Comparison of ENCODE assay signal across 8 cellular contexts in the genomic region with DNA sequence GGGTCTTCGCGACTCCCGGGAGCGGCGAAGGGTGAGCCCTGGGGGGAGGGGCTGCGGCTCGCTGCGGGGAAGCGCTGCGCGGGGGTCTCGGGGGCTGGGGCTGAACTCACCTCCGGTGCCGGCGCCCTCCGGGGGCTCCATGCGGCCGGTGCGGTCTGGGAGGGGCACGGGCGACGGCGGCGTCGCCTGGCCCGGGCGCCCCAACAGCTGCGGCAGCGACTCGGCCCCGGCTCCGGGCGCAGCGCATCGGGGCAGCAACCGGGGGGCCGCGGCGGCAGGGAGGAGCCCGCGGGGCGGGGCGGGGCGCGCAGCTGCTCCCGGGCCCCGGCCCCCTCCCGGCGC. TPM values are rescaled to one million over a fixed set of nuclear protein-coding genes. Genes with fewer than 3 reads are reported as not detected.
DNase-seq lines count a peak whose midpoint lies in the region; ATAC-seq and TF ChIP-seq lines count a peak whose summit lies in the region.

A gene with protein sequence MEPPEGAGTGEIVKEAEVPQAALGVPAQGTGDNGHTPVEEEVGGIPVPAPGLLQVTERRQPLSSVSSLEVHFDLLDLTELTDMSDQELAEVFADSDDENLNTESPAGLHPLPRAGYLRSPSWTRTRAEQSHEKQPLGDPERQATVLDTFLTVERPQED (minus strand): TSS at position 256 of the 342 bp plus-strand sequence. CDS start 115 bp downstream, at position 141.

- dilution Hi-C loops in IMR-90 (cut with HindIII; ENCODE audit: low sequenced_read_pairs, unreplicated experiment), result no loop called here

- BruUV-seq in IMR-90 (replicated peaks; lab: Mats Ljungman, UMichigan), result no TSS peak

- H3K4me1 Mint-ChIP-seq in chondrocyte (ENCODE audit: low read depth), result peaks cover 26% of the 10 kb centered on the region

- peak within 1 kb of the TSS; percentile 34 for H3K14ac ChIP-seq in IMR-90 (replicated peaks; ENCODE audit: low read depth, low read length)

- peaks cover 8 to 20% of the 10 kb centered on the region in 2 experiments; a peak in 3 of 4 replicates for H3K79me1 ChIP-seq in IMR-90 (ENCODE audit: low read depth in 1 of 2, low read length in 2 of 2)

- H3K4me2 ChIP-seq in IMR-90 (ENCODE audit: low read depth, low read length), result peak within 1 kb of the TSS; percentile 97

- H2AK5ac ChIP-seq in IMR-90 (ENCODE audit: low read depth, low read length), result peak within 1 kb of the TSS; percentile 21; the same call in 1 of the 2 replicates

- peak within 1 kb of the TSS; percentile 97 for H2AFZ ChIP-seq in IMR-90 (replicated peaks; ENCODE audit: low read length, poor library complexity)

- H3K9me1 ChIP-seq in IMR-90 (ENCODE audit: insufficient read depth, low read length), result peaks cover 7% of the 10 kb centered on the region

- peaks cover 10% of the 10 kb centered on the region for H3K4me1 ChIP-seq in IMR-90 (ENCODE audit: control insufficient read depth, insufficient read depth, low read length)

- CTCF ChIA-PET in IMR-90 (lab: Yijun Ruan, JAX), result interaction anchor here (1.1 kb wide), 2 partner anchors 17 to 158 kb away, joined by 3 read pairs; no protein-coding TSS in a partner anchor

- H3K4ac ChIP-seq in IMR-90 (ENCODE audit: low read depth, low read length), result peak within 1 kb of the TSS; percentile 66

- peak within 1 kb of the TSS; percentile 31 for H2BK120ac ChIP-seq in IMR-90 (ENCODE audit: low read depth, low read length)

- POLR2A ChIA-PET in IMR-90 (lab: Charles Lee; ENCODE audit: unreplicated experiment), result no interaction called here

- H3K27ac ChIP-seq in 22Rv1 (peak within 1 kb of the TSS; percentile 97), IMR-90 (ENCODE audit: insufficient read depth, low read length) (peak within 1 kb of the TSS; percentile 77)

- intact Hi-C loops in IMR-90 (cut with micrococcal nuclease), result no loop called here

- H3K36me3 ChIP-seq in IMR-90 (ENCODE audit: control insufficient read depth, insufficient read depth, low read length), result no peaks in the 10 kb centered on the region

- peak within 1 kb of the TSS; percentile 75 to 94 for H4K8ac ChIP-seq in IMR-90 (ENCODE audit: low read depth in 2 of 2, low read length in 2 of 2)

- H2BK15ac ChIP-seq in IMR-90 (ENCODE audit: low read depth, low read length), result peak within 1 kb of the TSS; percentile 54; the same call in 1 of the 3 replicates

- H3K4me3 ChIP-seq in IMR-90 (ENCODE audit: insufficient read depth, low read depth, low read length), result peak within 1 kb of the TSS; percentile 74

- TF ChIP-seq RAD21 in IMR-90 (IDR thresholded peaks at IDR 0.05; ENCODE audit: low read length), result no peak

- H4K91ac ChIP-seq in IMR-90 (ENCODE audit: insufficient read depth, low read depth, low read length), result peak within 1 kb of the TSS; percentile 33

- H3K9me3 ChIP-seq in IMR-90 (ENCODE audit: control insufficient read depth, insufficient read depth, low read length), result no peaks in the 10 kb centered on the region

- H3K27me3 Mint-ChIP-seq in chondrocyte (ENCODE audit: low read depth), result no peaks in the 10 kb centered on the region

- H3K9me3 Mint-ChIP-seq in chondrocyte (ENCODE audit: low read depth), result no peaks in the 10 kb centered on the region

- H2AK9ac ChIP-seq in IMR-90 (replicated peaks; ENCODE audit: low read depth, low read length, poor library complexity), result peak within 1 kb of the TSS; percentile 98

- WGBS in IMR-90 (ENCODE audit: extremely low coverage in 2 of 2, insufficient read length in 1 of 2), 2 experiments, result 0% methylated on average over 9 of the region's 49 CpGs; no CpG with 5 or more reads in 1 of the 2 experiments

- peak within 1 kb of the TSS; percentile 78 for H2BK5ac ChIP-seq in IMR-90 (ENCODE audit: low read depth, low read length, poor library complexity, severe bottlenecking)

- no peaks in the 10 kb centered on the region for H3K36me3 Mint-ChIP-seq in chondrocyte (ENCODE audit: low read depth)

- TF ChIP-seq POLR2A in IMR-90 (IDR thresholded peaks at IDR 0.05; ENCODE audit: low read depth, low read length), result no peak

- peak within 1 kb of the TSS; percentile 52; the same call in 1 of the 2 replicates for H3K56ac ChIP-seq in IMR-90 (ENCODE audit: extremely low read depth, insufficient read depth, low read length)

- H3K18ac ChIP-seq in IMR-90 (ENCODE audit: low read depth, low read length), result peak within 1 kb of the TSS; percentile 65

- H2BK20ac ChIP-seq in IMR-90 (ENCODE audit: low read depth, low read length), result peak within 1 kb of the TSS; percentile 7; the same call in 1 of the 2 replicates

- DNase-seq in IMR-90 (no peak), chondrocyte (ENCODE audit: low spot score) (no peak), mucosa of gallbladder (ENCODE audit: low spot score) (no peak), Ammon's horn (ENCODE audit: low spot score) (no peak), NCI-H1930 (lab: John Stamatoyannopoulos, UW) (no peak)

- peaks cover 3% of the 10 kb centered on the region; the same call in 1 of the 2 replicates for H4K20me1 ChIP-seq in IMR-90 (ENCODE audit: insufficient read depth, low read length)

- ATAC-seq in IMR-90 (ENCODE audit: low read depth), result no peak
- no peak for ATAC-seq in HG02870 (IDR thresholded peaks at IDR 0.05; ENCODE audit: unreplicated experiment)
- ATAC-seq in HG03378 (IDR thresholded peaks at IDR 0.05; ENCODE audit: unreplicated experiment), result no peak

- in situ Hi-C loops in IMR-90 (cut with MboI; ENCODE audit: low sequenced_read_pairs), result no loop called here

- H3K9ac ChIP-seq in IMR-90 (ENCODE audit: low read depth, low read length), result peak within 1 kb of the TSS; percentile 67

- peak within 1 kb of the TSS; percentile 70 for H3K4me3 Mint-ChIP-seq in chondrocyte (ENCODE audit: unreplicated experiment)

- H3K23ac ChIP-seq in IMR-90 (ENCODE audit: low read depth, low read length), result peak within 1 kb of the TSS; percentile 2; the same call in 1 of the 2 replicates

- H3K27ac Mint-ChIP-seq in chondrocyte (ENCODE audit: unreplicated experiment), result peak within 1 kb of the TSS; percentile 89

- no peaks in the 10 kb centered on the region for H3K27me3 ChIP-seq in IMR-90 (ENCODE audit: control insufficient read depth, insufficient read depth, low read length)

- TF ChIP-seq CTCF in 22Rv1 (IDR thresholded peaks at IDR 0.05), result no peak
- TF ChIP-seq CTCF in IMR-90 (conservative IDR thresholded peaks at IDR 0.05; ENCODE audit: low read depth, low read length), result no peak
- no peak for TF ChIP-seq CTCF in chondrocyte (IDR thresholded peaks at IDR 0.05)

- H4K5ac ChIP-seq in IMR-90 (ENCODE audit: low read depth, low read length), result peak within 1 kb of the TSS; percentile 51

TF ChIP-seq in IMR-90, 13 proteins besides CTCF, POLR2A, EP300 and RAD21:
- TF ChIP-seq CEBPB (IDR thresholded peaks at IDR 0.05; ENCODE audit: low read depth, low read length) (no peak), MXI1 (IDR thresholded peaks at IDR 0.05; ENCODE audit: borderline replicate concordance, low read depth, low read length) (no peak), RCOR1 (IDR thresholded peaks at IDR 0.05; ENCODE audit: insufficient replicate concordance, low read length) (no peak), BHLHE40 (IDR thresholded peaks at IDR 0.05; ENCODE audit: low read depth, low read length) (no peak), MAZ (IDR thresholded peaks at IDR 0.05; ENCODE audit: borderline replicate concordance, low read depth, low read length) (no peak), FOS (IDR thresholded peaks at IDR 0.05; ENCODE audit: low read depth, low read length) (no peak), CHD1 (IDR thresholded peaks at IDR 0.05; ENCODE audit: low read depth, low read length) (no peak), MAFK (IDR thresholded peaks at IDR 0.05; ENCODE audit: low read depth, low read length) (no peak), RFX5 (IDR thresholded peaks at IDR 0.05; ENCODE audit: low read depth, low read length) (no peak), NFE2L2 (IDR thresholded peaks at IDR 0.05; ENCODE audit: low read depth, low read length) (no peak), SMC3 (IDR thresholded peaks at IDR 0.05; ENCODE audit: low read depth, low read length) (no peak)
- TF ChIP-seq, protein P1, sequence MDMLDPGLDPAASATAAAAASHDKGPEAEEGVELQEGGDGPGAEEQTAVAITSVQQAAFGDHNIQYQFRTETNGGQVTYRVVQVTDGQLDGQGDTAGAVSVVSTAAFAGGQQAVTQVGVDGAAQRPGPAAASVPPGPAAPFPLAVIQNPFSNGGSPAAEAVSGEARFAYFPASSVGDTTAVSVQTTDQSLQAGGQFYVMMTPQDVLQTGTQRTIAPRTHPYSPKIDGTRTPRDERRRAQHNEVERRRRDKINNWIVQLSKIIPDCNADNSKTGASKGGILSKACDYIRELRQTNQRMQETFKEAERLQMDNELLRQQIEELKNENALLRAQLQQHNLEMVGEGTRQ (IDR thresholded peaks at IDR 0.05; ENCODE audit: low read depth, low read length), result no peak
- TF ChIP-seq, protein P2, sequence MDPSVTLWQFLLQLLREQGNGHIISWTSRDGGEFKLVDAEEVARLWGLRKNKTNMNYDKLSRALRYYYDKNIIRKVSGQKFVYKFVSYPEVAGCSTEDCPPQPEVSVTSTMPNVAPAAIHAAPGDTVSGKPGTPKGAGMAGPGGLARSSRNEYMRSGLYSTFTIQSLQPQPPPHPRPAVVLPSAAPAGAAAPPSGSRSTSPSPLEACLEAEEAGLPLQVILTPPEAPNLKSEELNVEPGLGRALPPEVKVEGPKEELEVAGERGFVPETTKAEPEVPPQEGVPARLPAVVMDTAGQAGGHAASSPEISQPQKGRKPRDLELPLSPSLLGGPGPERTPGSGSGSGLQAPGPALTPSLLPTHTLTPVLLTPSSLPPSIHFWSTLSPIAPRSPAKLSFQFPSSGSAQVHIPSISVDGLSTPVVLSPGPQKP (IDR thresholded peaks at IDR 0.05; ENCODE audit: borderline replicate concordance, low read depth, low read length), result no peak

RNA-seq across cellular contexts. Expression of the gene that starts here (rescaled TPM):
- total RNA-seq in IMR-90 (2012; rRNA removed) (3.1 and 3.4 TPM in 2 replicates), chondrocyte (2.8 to 3.7 TPM (median 3.0 TPM) in 3 replicates), mucosa of gallbladder (21.2 TPM)
- 23.0 and 26.2 TPM in 2 replicates for polyA plus RNA-seq in IMR-90 (2012; rRNA removed)
- 14.9 and 31.6 TPM in 2 replicates for polyA plus RNA-seq in IMR-90 (2012; cell fraction: cytosol; rRNA removed)
- 11.1 and 18.7 TPM in 2 replicates for polyA plus RNA-seq in IMR-90 (2012; cell fraction: nucleus; rRNA removed; ENCODE audit: low replicate concordance)
